Comparison of ENCODE assay signal across 1 cellular context in genomic region chr14:100213956-100214767, GRCh38.
A peak's percentile ranks its signal among the peaks of the same experiment; 100 is the strongest.
TF ChIP-seq lines count a peak whose summit lies in the region.

No MANE protein-coding gene starts in this region.

TF ChIP-seq in SK-N-SH, 30 proteins besides CTCF, POLR2A, EP300 and RAD21 (continued from another document):
- TF ChIP-seq REST (IDR thresholded peaks at IDR 0.05; ENCODE audit: low read depth, low read length) (no peak), MXI1 (IDR thresholded peaks at IDR 0.05; ENCODE audit: low read depth, low read length) (peak; percentile 47; the same call in 1 of the 2 replicates)
